9 cellular contexts compared by ENCODE assay signal in the genomic region with DNA sequence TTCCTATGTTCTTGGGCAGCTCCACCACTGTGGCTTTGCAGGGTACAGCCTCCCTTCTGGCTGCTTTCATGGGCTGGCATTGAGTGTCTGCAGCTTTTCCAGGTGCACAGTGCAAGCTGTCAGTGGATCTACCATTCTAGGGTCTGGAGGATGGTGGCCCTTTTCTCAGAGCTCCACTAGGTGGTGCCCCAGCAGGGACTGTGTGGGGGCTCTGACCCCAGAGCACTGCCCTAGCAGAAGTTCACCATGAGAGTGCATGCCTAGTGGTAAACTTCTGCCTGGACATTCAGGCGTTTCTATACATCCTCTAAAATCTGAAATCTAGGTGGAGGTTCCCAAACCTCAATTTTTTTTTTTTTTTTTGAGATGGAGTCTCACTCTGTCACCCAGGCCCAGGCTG. TPM values are rescaled to one million over a fixed set of nuclear protein-coding genes. Genes with fewer than 3 reads are reported as not detected.
"Had no signal": no experiment of that assay in that cellular context is flagged by ENCODE, and none has a peak within 500 bp of the region (broad histone marks: within the 10 kb centered on the region; RNA-seq: fewer than 3 reads in every experiment).

No MANE protein-coding gene starts in this region.

RNA-seq across cellular contexts. Expression of gene AKR1C4, which starts 13.6 kb away (rescaled TPM):
- total RNA-seq: activated naive CD8-positive, alpha-beta T cell treated with anti-CD3 and anti-CD28 coated beads, Interleukin-2, amount 10 ng/mL, durations not matched to agents 7 days and 5 days; cerebellum; dorsolateral prefrontal cortex; esophagus muscularis mucosa; heart right ventricle; left lung; occipital lobe; prostate gland; T-helper 17 cell had no signal
- polyA plus RNA-seq: heart right ventricle had no signal

RNA-seq across cellular contexts. Expression of gene AKR1C8, which starts 25.3 kb away (rescaled TPM):
- total RNA-seq: esophagus muscularis mucosa, prostate gland had no signal
